Comparison of ENCODE assay signal across 11 cellular contexts in the genomic region with DNA sequence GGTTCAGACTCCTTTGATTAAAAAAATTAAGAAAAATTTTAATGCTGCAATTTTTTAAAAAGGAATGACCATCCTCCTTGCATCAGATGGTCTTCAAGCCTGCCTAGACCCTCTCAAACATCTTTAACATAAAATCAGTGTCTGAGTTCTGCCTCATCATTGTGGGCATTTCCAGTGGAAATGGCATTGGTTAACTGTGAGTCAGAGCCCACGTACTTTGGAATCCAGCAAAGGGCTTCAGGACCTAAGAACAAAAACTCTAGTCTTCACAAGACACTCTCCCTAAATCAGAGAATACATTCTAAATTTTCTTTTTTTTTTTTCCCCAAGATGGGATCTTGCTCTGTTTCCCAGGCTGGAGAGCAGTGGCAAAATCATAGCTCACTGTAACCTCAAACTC. TPM values are rescaled to one million over a fixed set of nuclear protein-coding genes. Genes with fewer than 3 reads are reported as not detected.
DNase-seq lines count a peak whose midpoint lies in the region; ATAC-seq and TF ChIP-seq lines count a peak whose summit lies in the region.
"Had no signal": no experiment of that assay in that cellular context is flagged by ENCODE, and none has a peak within 500 bp of the region (broad histone marks: within the 10 kb centered on the region; RNA-seq: fewer than 3 reads in every experiment).

No MANE protein-coding gene starts in this region.

- H3K36me3 Mint-ChIP-seq in activated CD8-positive, alpha-beta memory T cell treated with anti-CD3 and anti-CD28 coated beads, Interleukin-2, amount 10 ng/mL, durations not matched to agents 7 days and 5 days, result peaks cover 34% of the 10 kb centered on the region
- peaks cover 85% of the 10 kb centered on the region for H3K36me3 Mint-ChIP-seq in dendritic cell treated with granulocyte-macrophage colony-stimulating factor and Interleukin-4, amounts not matched to agents 40 ng/mL and 50 ng/mL, for 4 days (ENCODE audit: low read depth)
- H3K36me3 Mint-ChIP-seq in Caco-2 (ENCODE audit: insufficient read depth, unreplicated experiment), result peaks cover 100% of the 10 kb centered on the region

- H3K27ac Mint-ChIP-seq in activated CD8-positive, alpha-beta memory T cell treated with anti-CD3 and anti-CD28 coated beads, Interleukin-2, amount 10 ng/mL, durations not matched to agents 7 days and 5 days, result peak overlapping the region; percentile 25
- H3K27ac Mint-ChIP-seq in dendritic cell treated with granulocyte-macrophage colony-stimulating factor and Interleukin-4, amounts not matched to agents 40 ng/mL and 50 ng/mL, for 4 days, result peak overlapping the region; percentile 82
- H3K27ac Mint-ChIP-seq in Caco-2 (ENCODE audit: unreplicated experiment), result no peak overlapping the region

- no peak for TF ChIP-seq CTCF in RWPE2 (IDR thresholded peaks at IDR 0.05; ENCODE audit: poor library complexity, severe bottlenecking)
- no peak for TF ChIP-seq CTCF in thyroid gland (IDR thresholded peaks at IDR 0.05)
- TF ChIP-seq CTCF in Caco-2 (IDR thresholded peaks at IDR 0.05; ENCODE audit: insufficient read depth in 1 of 2, low read depth in 1 of 2, low read length in 1 of 2, severe bottlenecking in 1 of 2, unreplicated experiment in 1 of 2), result no peak

- peaks cover 35% of the 10 kb centered on the region for H3K4me1 Mint-ChIP-seq in activated CD8-positive, alpha-beta memory T cell treated with anti-CD3 and anti-CD28 coated beads, Interleukin-2, amount 10 ng/mL, durations not matched to agents 7 days and 5 days
- peaks cover 23% of the 10 kb centered on the region for H3K4me1 Mint-ChIP-seq in dendritic cell treated with granulocyte-macrophage colony-stimulating factor and Interleukin-4, amounts not matched to agents 40 ng/mL and 50 ng/mL, for 4 days (ENCODE audit: low read depth)
- peaks cover 4% of the 10 kb centered on the region for H3K4me1 Mint-ChIP-seq in Caco-2 (ENCODE audit: low read depth, unreplicated experiment)

- H3K27me3 ChIP-seq in RWPE2 (ENCODE audit: insufficient read depth, poor library complexity, severe bottlenecking) (no peaks in the 10 kb centered on the region), thyroid gland (no peaks in the 10 kb centered on the region), Caco-2 (replicated peaks; ENCODE audit: control insufficient read depth, insufficient read depth, low read length) (no peaks in the 10 kb centered on the region)
- H3K27me3 ChIP-seq: vagina had no signal

- POLR2A ChIA-PET in Caco-2 (lab: Charles Lee), result no interaction called here

- no TSS peak for BruUV-seq in Caco-2 (replicated peaks; lab: Mats Ljungman, UMichigan)

- H3K4me1 ChIP-seq in RWPE2 (ENCODE audit: insufficient read depth, poor library complexity, severe bottlenecking) (no peaks in the 10 kb centered on the region), thyroid gland (peaks cover 8 to 9% of the 10 kb centered on the region in 2 donors), Caco-2 (no peaks in the 10 kb centered on the region)
- H3K4me1 ChIP-seq: vagina had no signal

- intact Hi-C loops in dendritic cell treated with granulocyte-macrophage colony-stimulating factor and Interleukin-4, amounts not matched to agents 40 ng/mL and 50 ng/mL, for 4 days (cut with micrococcal nuclease), result no loop called here
- intact Hi-C loops in thyroid gland (cut with DNase I) (no loop called here), Caco-2 (cut with micrococcal nuclease; ENCODE audit: unreplicated experiment) (no loop called here)

- CTCF ChIA-PET in activated CD8-positive, alpha-beta memory T cell treated with anti-CD3 and anti-CD28 coated beads, Interleukin-2, amount 10 ng/mL, durations not matched to agents 7 days and 5 days (lab: Charles Lee), result interaction anchor here (1.6 to 3.4 kb wide), 3 partner anchors 9 to 19 kb away, joined by 5 to 27 read pairs (median 23); a partner anchor contains a TSS
- CTCF ChIA-PET in Caco-2 (lab: Charles Lee), result interaction anchor here (1.4 kb wide), 1 partner anchor 19 kb away, joined by 3 read pairs; no protein-coding TSS in a partner anchor

- DNase-seq in activated CD8-positive, alpha-beta memory T cell treated with anti-CD3 and anti-CD28 coated beads, Interleukin-2, amount 10 ng/mL, durations not matched to agents 7 days and 5 days, result no peak
- no peak for DNase-seq in activated CD8-positive, alpha-beta memory T cell treated with anti-CD3 and anti-CD28 coated beads for 24 hours
- DNase-seq in RWPE2 (ENCODE audit: low spot score) (no peak), renal cortical epithelial cell (ENCODE audit: low read depth) (peak; percentile 80), thyroid gland (no peak), Caco-2 (no peak), hypothalamus (lab: John Stamatoyannopoulos, UW) (no peak)
- DNase-seq: glutamatergic neuron, T1000 had no signal

- no peaks in the 10 kb centered on the region for H3K9me3 Mint-ChIP-seq in activated CD8-positive, alpha-beta memory T cell treated with anti-CD3 and anti-CD28 coated beads, Interleukin-2, amount 10 ng/mL, durations not matched to agents 7 days and 5 days (ENCODE audit: low read depth)
- no peaks in the 10 kb centered on the region for H3K9me3 Mint-ChIP-seq in dendritic cell treated with granulocyte-macrophage colony-stimulating factor and Interleukin-4, amounts not matched to agents 40 ng/mL and 50 ng/mL, for 4 days
- H3K9me3 Mint-ChIP-seq in Caco-2 (ENCODE audit: unreplicated experiment), result no peaks in the 10 kb centered on the region

- no peak overlapping the region for H3K4me3 ChIP-seq in RWPE2 (ENCODE audit: severe bottlenecking)
- H3K4me3 ChIP-seq in thyroid gland (replicated peaks in 1 of 3), result no peak overlapping the region
- H3K4me3 ChIP-seq in Caco-2 (ENCODE audit: low read depth, low read length), result no peak overlapping the region
- H3K4me3 ChIP-seq: vagina had no signal

- H3K36me3 ChIP-seq in RWPE2 (ENCODE audit: low read depth) (peaks cover 97% of the 10 kb centered on the region), thyroid gland (peaks cover 31 to 44% of the 10 kb centered on the region in 2 donors), Caco-2 (ENCODE audit: control insufficient read depth, insufficient read depth, low read length) (peaks cover 1% of the 10 kb centered on the region; the same call in 1 of the 2 replicates)

- no peak for TF ChIP-seq POLR2A in thyroid gland (IDR thresholded peaks at IDR 0.05)

- ATAC-seq in activated CD8-positive, alpha-beta memory T cell treated with anti-CD3 and anti-CD28 coated beads, Interleukin-2, amount 10 ng/mL, durations not matched to agents 7 days and 5 days, result no peak
- ATAC-seq in RWPE2 (ENCODE audit: low read depth), result peak; percentile 36; the same call in 1 of the 3 replicates

- H3K9me3 ChIP-seq in RWPE2 (ENCODE audit: severe bottlenecking) (no peaks in the 10 kb centered on the region), thyroid gland (no peaks in the 10 kb centered on the region), Caco-2 (no peaks in the 10 kb centered on the region)
- H3K9me3 ChIP-seq: vagina had no signal

- 72 to 84% methylated on average over 1 of the region's 1 CpG for WGBS in thyroid gland, 2 donors

- H3K27ac ChIP-seq in RWPE2 (ENCODE audit: poor library complexity, severe bottlenecking), result no peak overlapping the region
- no peak overlapping the region for H3K27ac ChIP-seq in thyroid gland
- H3K27ac ChIP-seq: vagina had no signal

- H3K27me3 Mint-ChIP-seq in activated CD8-positive, alpha-beta memory T cell treated with anti-CD3 and anti-CD28 coated beads, Interleukin-2, amount 10 ng/mL, durations not matched to agents 7 days and 5 days, result no peaks in the 10 kb centered on the region
- H3K27me3 Mint-ChIP-seq in dendritic cell treated with granulocyte-macrophage colony-stimulating factor and Interleukin-4, amounts not matched to agents 40 ng/mL and 50 ng/mL, for 4 days, result no peaks in the 10 kb centered on the region
- no peaks in the 10 kb centered on the region for H3K27me3 Mint-ChIP-seq in Caco-2 (ENCODE audit: insufficient read depth, unreplicated experiment)

- H3K4me3 Mint-ChIP-seq in activated CD8-positive, alpha-beta memory T cell treated with anti-CD3 and anti-CD28 coated beads, Interleukin-2, amount 10 ng/mL, durations not matched to agents 7 days and 5 days, result no peak overlapping the region
- no peak overlapping the region for H3K4me3 Mint-ChIP-seq in dendritic cell treated with granulocyte-macrophage colony-stimulating factor and Interleukin-4, amounts not matched to agents 40 ng/mL and 50 ng/mL, for 4 days
- H3K4me3 Mint-ChIP-seq in Caco-2 (ENCODE audit: unreplicated experiment), result no peak overlapping the region

RNA-seq across cellular contexts. Expression of a gene that starts 9.4 kb away (rescaled TPM):
- total RNA-seq in activated CD8-positive, alpha-beta memory T cell treated with anti-CD3 and anti-CD28 coated beads, Interleukin-2, amount 10 ng/mL, durations not matched to agents 7 days and 5 days, result 10 to 100 TPM; 20.9 to 25.7 TPM
- total RNA-seq in renal cortical epithelial cell, result 124 and 165 TPM in 2 replicates
- total RNA-seq in thyroid gland, result 10 to 100 TPM; 53.7 to 76.3 (median 71.4) TPM
- total RNA-seq in Caco-2 (2022), result 35.6 and 41.4 TPM in 2 replicates

RNA-seq across cellular contexts. Expression of a gene that starts 26.9 kb away (rescaled TPM):
- total RNA-seq in activated CD8-positive, alpha-beta memory T cell treated with anti-CD3 and anti-CD28 coated beads, Interleukin-2, amount 10 ng/mL, durations not matched to agents 7 days and 5 days, result 100 to 1,000 TPM; 204 to 258 TPM
- total RNA-seq in renal cortical epithelial cell, result 517 and 628 TPM in 2 replicates
- 100 to 1,000 TPM; 122 to 166 (median 136) TPM for total RNA-seq in thyroid gland
- total RNA-seq in Caco-2 (2022), result 317 and 358 TPM in 2 replicates
